In genomic region chrX:120562569-120562926, GRCh38 we compare ENCODE assay signal across 9 cellular contexts. TPM values are rescaled to one million over a fixed set of nuclear protein-coding genes. Genes with fewer than 3 reads are reported as not detected.
DNase-seq lines count a peak whose midpoint lies in the region; ATAC-seq, FAIRE-seq and TF ChIP-seq lines count a peak whose summit lies in the region.
"Had no signal": no experiment of that assay in that cellular context is flagged by ENCODE, and none has a peak within 500 bp of the region (broad histone marks: within the 10 kb centered on the region; RNA-seq: fewer than 3 reads in every experiment).

No MANE protein-coding gene starts in this region.

- peak overlapping the region; percentile 62 for H2AFZ ChIP-seq in GM23248

- no peaks in the 10 kb centered on the region for H3K9me2 ChIP-seq in GM23248 (ENCODE audit: insufficient read depth)

- peaks cover 3% of the 10 kb centered on the region for H3K4me1 Mint-ChIP-seq in glutamatergic neuron (ENCODE audit: low read depth, unreplicated experiment)

- in situ Hi-C loops in GM23248 (cut with MboI): no loop called here

- peak overlapping the region; percentile 99 for H3K27ac ChIP-seq in GM23248
- no peak overlapping the region for H3K27ac ChIP-seq in SJCRH30
- peak overlapping the region; percentile 45 to 60 for H3K27ac ChIP-seq in small intestine (ENCODE audit: low read depth in 1 of 2, low read length in 1 of 2)

- ATAC-seq in GM21515 (IDR thresholded peaks at IDR 0.05; ENCODE audit: unreplicated experiment) (no peak), GM18519 (IDR thresholded peaks at IDR 0.05; ENCODE audit: low FRiP score, unreplicated experiment) (no peak), HG02970 (IDR thresholded peaks at IDR 0.05; ENCODE audit: low FRiP score, unreplicated experiment) (no peak)

- 55 to 58% methylated on average over 2 of the region's 2 CpGs for WGBS in GM23248 (ENCODE audit: low coverage in 1 of 2, low lambda C conversion rate in 2 of 2, missing lambda C conversion rate in 2 of 2), 2 experiments
- WGBS in small intestine, 3 donors: 43 to 64% (median 59%) methylated on average over 2 of the region's 2 CpGs

- DNase-seq in GM23248 (no peak), SJCRH30 (peak in 1 of 2 experiments; percentile 4), glutamatergic neuron (no peak), small intestine (no peak)
- no peak for DNase-seq in activated naive CD4-positive, alpha-beta T cell treated with anti-CD3 and anti-CD28 coated beads, Interleukin-2, amount 50 U/mL, for 16 hours
- DNase-seq: amygdala had no signal

- 0 out of 2 replicates have a peak, but pooled peaks cover 25% of the 10 kb centered on the region for H3F3A ChIP-seq in GM23248 (ENCODE audit: insufficient read depth)

- H4K20me1 ChIP-seq in GM23248 (ENCODE audit: insufficient read depth): no peaks in the 10 kb centered on the region

- H3K27me3 ChIP-seq in GM23248 (replicated peaks; ENCODE audit: insufficient read depth) (no peaks in the 10 kb centered on the region), SJCRH30 (no peaks in the 10 kb centered on the region), small intestine (ENCODE audit: control insufficient read depth in 2 of 2, insufficient read depth in 2 of 2, low read length in 2 of 2) (no peaks in the 10 kb centered on the region)

- no peak for FAIRE-seq in small intestine (lab: Jason Lieb, UNC)

- H3K9ac ChIP-seq in GM23248: peak overlapping the region; percentile 99

- H3K36me3 ChIP-seq in GM23248 (ENCODE audit: low read depth) (peaks cover 1% of the 10 kb centered on the region; the same call in 1 of the 2 replicates), SJCRH30 (peaks cover 2% of the 10 kb centered on the region; the same call in 1 of the 2 replicates), small intestine (ENCODE audit: control insufficient read depth in 2 of 2, insufficient read depth in 2 of 2, low read length in 2 of 2) (no peaks in the 10 kb centered on the region)

- no peaks in the 10 kb centered on the region for H3K36me3 Mint-ChIP-seq in glutamatergic neuron (ENCODE audit: unreplicated experiment)

- peak overlapping the region; percentile 95 for H3K4me2 ChIP-seq in GM23248 (ENCODE audit: unreplicated experiment)

- H3K9me3 Mint-ChIP-seq in glutamatergic neuron (ENCODE audit: unreplicated experiment): no peaks in the 10 kb centered on the region

- H3K27ac Mint-ChIP-seq in glutamatergic neuron (ENCODE audit: unreplicated experiment): no peak overlapping the region

- H3K4me3 ChIP-seq in GM23248 (peak overlapping the region; percentile 99), SJCRH30 (peak overlapping the region; percentile 85), small intestine (ENCODE audit: low read depth in 1 of 2, low read length in 2 of 2) (no peak overlapping the region)

- H3K4me3 Mint-ChIP-seq in glutamatergic neuron (ENCODE audit: unreplicated experiment): peak overlapping the region; percentile 31

- no peaks in the 10 kb centered on the region for H3K9me3 ChIP-seq in GM23248 (ENCODE audit: low read depth)
- no peaks in the 10 kb centered on the region for H3K9me3 ChIP-seq in SJCRH30 (replicated peaks)
- no peaks in the 10 kb centered on the region for H3K9me3 ChIP-seq in small intestine (ENCODE audit: control insufficient read depth, low read depth)

- peaks cover 8% of the 10 kb centered on the region; the same call in 1 of the 2 replicates for H3K4me1 ChIP-seq in GM23248 (ENCODE audit: insufficient read depth)
- H3K4me1 ChIP-seq in SJCRH30: no peaks in the 10 kb centered on the region; the same call in 1 of the 2 replicates
- peaks cover 0 to 2% of the 10 kb centered on the region in 2 donors for H3K4me1 ChIP-seq in small intestine (ENCODE audit: control insufficient read depth in 2 of 2, insufficient read depth in 1 of 2, low read depth in 1 of 2, low read length in 1 of 2)

- H3K79me2 ChIP-seq in GM23248 (ENCODE audit: insufficient read depth): peaks cover 38% of the 10 kb centered on the region

- TF ChIP-seq CTCF in glutamatergic neuron (IDR thresholded peaks at IDR 0.05; ENCODE audit: partially characterized antibody, unreplicated experiment): no peak

- no peaks in the 10 kb centered on the region for H3K27me3 Mint-ChIP-seq in glutamatergic neuron (ENCODE audit: unreplicated experiment)

RNA-seq across cellular contexts. Expression of gene CUL4B, which starts 1.8 kb away (rescaled TPM):
- 158 and 169 TPM in 2 replicates for total RNA-seq in GM23248 (2014; rRNA removed; shearing (Covaris generic))
- polyA plus RNA-seq in GM23248 (2016; fragmentation: Nextera tagmentation; extraction: Ambion mirVana): 153 and 158 TPM in 2 replicates
- total RNA-seq in SJCRH30 (2014; rRNA removed; shearing (Covaris generic)): 53.9 and 57.9 TPM in 2 replicates
- total RNA-seq in glutamatergic neuron (ENCODE audit: unreplicated experiment): 33.0 TPM
- polyA plus RNA-seq in small intestine: 10 to 100 TPM; 10.8 to 14.8 (median 12.1) TPM

RNA-seq across cellular contexts. Expression of gene MCTS1, which starts 41.4 kb away (rescaled TPM):
- total RNA-seq in GM23248 (2014; rRNA removed; shearing (Covaris generic)): 41.2 and 54.9 TPM in 2 replicates
- 106 and 113 TPM in 2 replicates for polyA plus RNA-seq in GM23248 (2016; fragmentation: Nextera tagmentation; extraction: Ambion mirVana)
- 78.7 and 84.8 TPM in 2 replicates for total RNA-seq in SJCRH30 (2014; rRNA removed; shearing (Covaris generic))
- total RNA-seq in glutamatergic neuron (ENCODE audit: unreplicated experiment): 54.9 TPM
- polyA plus RNA-seq in small intestine: 10 to 100 TPM; 59.4 to 68.9 (median 67.9) TPM

Comparison
In these comparisons a context has a peak if more than half of its experiments do, and no peak if none do; other contexts are left out.
1. H3K4me3 ChIP-seq: peak in GM23248 (single experiment) and SJCRH30 (single experiment); none in small intestine (0 of 2).